Comparison of ENCODE assay signal across 8 cellular contexts in genomic region chr16:25066426-25066746, GRCh38. TPM values are rescaled to one million over a fixed set of nuclear protein-coding genes. Genes with fewer than 3 reads are reported as not detected.
A peak's percentile ranks its signal among the peaks of the same experiment; 100 is the strongest.
DNase-seq lines count a peak whose midpoint lies in the region; ATAC-seq and TF ChIP-seq lines count a peak whose summit lies in the region.

No MANE protein-coding gene starts in this region.

- H3K36me3 Mint-ChIP-seq in activated T-cell treated with anti-CD3 and anti-CD28 coated beads, Interleukin-2, amount 50 U/mL, for 4 hours (ENCODE audit: insufficient read depth): no peaks in the 10 kb centered on the region

- no peaks in the 10 kb centered on the region for H3K27me3 Mint-ChIP-seq in activated T-cell treated with anti-CD3 and anti-CD28 coated beads, Interleukin-2, amount 50 U/mL, for 4 hours (ENCODE audit: low read depth)

- TF ChIP-seq CTCF in right lobe of liver (IDR thresholded peaks at IDR 0.05): no peak
- TF ChIP-seq CTCF in thyroid gland (IDR thresholded peaks at IDR 0.05): no peak

- no peak for DNase-seq in activated T-cell treated with anti-CD3 and anti-CD28 coated beads, Interleukin-2, amount 50 U/mL, for 4 hours
- DNase-seq in activated T-cell treated with anti-CD3 and anti-CD28 coated beads for 4 hours (no peak), right lobe of liver (no peak), thyroid gland (no peak), middle frontal gyrus (ENCODE audit: extremely low spot score, low spot score) (no peak), NCI-H1930 (lab: John Stamatoyannopoulos, UW) (no peak)

- no peak for ATAC-seq in activated T-cell treated with anti-CD3 and anti-CD28 coated beads, Interleukin-2, amount 50 U/mL, for 4 hours
- ATAC-seq in right lobe of liver (no peak), HG02678 (IDR thresholded peaks at IDR 0.05; ENCODE audit: unreplicated experiment) (no peak)

- intact Hi-C loops in right lobe of liver (cut with DNase I) (no loop called here), thyroid gland (cut with DNase I) (loop anchor here (5.0 kb wide), 1 partner anchor 41 kb away; no protein-coding TSS in a partner anchor)

- peak overlapping the region; percentile 80 to 83 (median 82) for H3K4me3 ChIP-seq in right lobe of liver
- peak overlapping the region in 1 of 3 donors; percentile 77 for H3K4me3 ChIP-seq in thyroid gland (replicated peaks in 1 of 3)

- H3K9me3 Mint-ChIP-seq in activated T-cell treated with anti-CD3 and anti-CD28 coated beads, Interleukin-2, amount 50 U/mL, for 4 hours: no peaks in the 10 kb centered on the region

- H3K9me3 ChIP-seq in right lobe of liver: no peaks in the 10 kb centered on the region
- H3K9me3 ChIP-seq in thyroid gland: no peaks in the 10 kb centered on the region

- H3K27me3 ChIP-seq in right lobe of liver (no peaks in the 10 kb centered on the region), thyroid gland (no peaks in the 10 kb centered on the region)

- H3K36me3 ChIP-seq in right lobe of liver: no peaks in the 10 kb centered on the region
- no peaks in the 10 kb centered on the region for H3K36me3 ChIP-seq in thyroid gland

- H3K4me1 ChIP-seq in right lobe of liver: no peaks in the 10 kb centered on the region
- H3K4me1 ChIP-seq in thyroid gland: peaks cover 0 to 11% of the 10 kb centered on the region in 2 donors

- H3K27ac ChIP-seq in angular gyrus (ENCODE audit: low read depth, low read length) (peak overlapping the region; percentile 63), right lobe of liver (peak overlapping the region; percentile 64 to 86 (median 79)), thyroid gland (peak overlapping the region; percentile 45 to 84 (median 71))

- 0% methylated on average over 2 of the region's 16 CpGs for whole genome bisulfite sequencing in right lobe of liver (ENCODE audit: insufficient coverage, low coverage, low lambda C conversion rate, missing lambda C conversion rate)
- WGBS in thyroid gland, 2 donors: 32 to 43% methylated on average over 13 to 16 of the region's 16 CpGs

- H3K4me3 Mint-ChIP-seq in activated T-cell treated with anti-CD3 and anti-CD28 coated beads, Interleukin-2, amount 50 U/mL, for 4 hours: peak overlapping the region; percentile 83

- peaks cover 46% of the 10 kb centered on the region for H3K4me1 Mint-ChIP-seq in activated T-cell treated with anti-CD3 and anti-CD28 coated beads, Interleukin-2, amount 50 U/mL, for 4 hours (ENCODE audit: low read depth)

- TF ChIP-seq POLR2A in right lobe of liver (IDR thresholded peaks at IDR 0.05): no peak
- no peak for TF ChIP-seq POLR2A in thyroid gland (IDR thresholded peaks at IDR 0.05)

RNA-seq across cellular contexts. Expression of gene LCMT1, which starts 45.2 kb away (rescaled TPM):
- 10 to 100 TPM; 32.0 to 40.1 (median 32.8) TPM for total RNA-seq in activated T-cell treated with anti-CD3 and anti-CD28 coated beads, Interleukin-2, amount 50 U/mL, for 4 hours
- total RNA-seq in right lobe of liver: 10 to 100 TPM in 3 of 6 experiments, 1 to 10 TPM in 3; 6.2 to 12.0 (median 8.9) TPM
- total RNA-seq in thyroid gland: 10 to 100 TPM; 26.8 to 42.6 (median 29.8) TPM

RNA-seq across cellular contexts. Expression of gene ARHGAP17, which starts 51.2 kb away (rescaled TPM):
- 10 to 100 TPM; 69.5 to 83.6 (median 73.1) TPM for total RNA-seq in activated T-cell treated with anti-CD3 and anti-CD28 coated beads, Interleukin-2, amount 50 U/mL, for 4 hours
- total RNA-seq in right lobe of liver (10 to 100 TPM; 20.9 to 33.9 (median 26.3) TPM), thyroid gland (10 to 100 TPM; 41.7 to 70.4 (median 54.3) TPM)
